Comparison of ENCODE assay signal across 22 cellular contexts in genomic region chr6:140824595-140824994, GRCh38.
"Had no signal": no experiment of that assay in that cellular context is flagged by ENCODE, and none has a peak within 500 bp of the region (broad histone marks: within the 10 kb centered on the region; RNA-seq: fewer than 3 reads in every experiment).

No MANE protein-coding gene starts in this region.

- DNase-seq: cerebellar nuclear complex; dorsolateral prefrontal cortex; effector CD4-positive, alpha-beta T cell; kidney; mesenchymal stem cell; mucosa of descending colon; naive B cell; stimulated activated CD4-positive, alpha-beta T cell treated with anti-CD3 and anti-CD28 coated beads, Interleukin-2, amount 100 ng/mL, for 24 hours; stimulated activated CD4-positive, alpha-beta T cell treated with anti-CD3 and anti-CD28 coated beads, Interleukin-4, amount 100 ng/mL, for 4 hours; stimulated activated naive CD8-positive, alpha-beta T cell treated with anti-CD3 and anti-CD28 coated beads, Interleukin-15, Interleukin-2, amounts not matched to agents 100 U/mL and 50 U/mL, for 24 hours; substantia nigra; testis; tibial artery had no signal

- H3K4me3 ChIP-seq: dorsolateral prefrontal cortex, mucosa of descending colon, prostate gland, right atrium auricular region, testis, tibial artery had no signal

- H3K4me3 Mint-ChIP-seq: mesothelial cell of epicardium; naive B cell; natural killer cell treated with Interleukin-12 subunit alpha and Interleukin-12 subunit beta and Interleukin-15 and Interleukin-18, amount 100 ng/mL, for 72 hours; neural crest cell; stimulated activated memory B cell treated with anti-CD40 and anti-IgM and Interleukin-4, amounts not matched to agents 10 μg/mL and 1 μg/mL and 100 μg/mL, for 72 hours; type B pancreatic cell had no signal

- H3K9me3 Mint-ChIP-seq: naive B cell; natural killer cell treated with Interleukin-12 subunit alpha and Interleukin-12 subunit beta and Interleukin-15 and Interleukin-18, amount 100 ng/mL, for 72 hours; stimulated activated memory B cell treated with anti-CD40 and anti-IgM and Interleukin-4, amounts not matched to agents 10 μg/mL and 1 μg/mL and 100 μg/mL, for 72 hours; type B pancreatic cell had no signal

- H3K27ac ChIP-seq: dorsolateral prefrontal cortex, neutrophil, prostate gland, right atrium auricular region, testis, tibial artery had no signal

- H3K4me1 ChIP-seq: prostate gland, right atrium auricular region, testis had no signal

- H3K9me3 ChIP-seq: mucosa of descending colon, neutrophil, prostate gland, right atrium auricular region, testis, tibial artery had no signal

- H3K27me3 ChIP-seq: dorsolateral prefrontal cortex, neutrophil, right atrium auricular region, testis, tibial artery had no signal

- H3K27ac Mint-ChIP-seq: mesothelial cell of epicardium; naive B cell; natural killer cell treated with Interleukin-12 subunit alpha and Interleukin-12 subunit beta and Interleukin-15 and Interleukin-18, amount 100 ng/mL, for 72 hours; stimulated activated memory B cell treated with anti-CD40 and anti-IgM and Interleukin-4, amounts not matched to agents 10 μg/mL and 1 μg/mL and 100 μg/mL, for 72 hours; type B pancreatic cell had no signal

- ATAC-seq: left lobe of liver; mucosa of descending colon; natural killer cell treated with Interleukin-12 subunit alpha and Interleukin-12 subunit beta and Interleukin-15 and Interleukin-18, amount 100 ng/mL, for 72 hours; stimulated activated memory B cell treated with anti-CD40 and anti-IgM and Interleukin-4, amounts not matched to agents 10 μg/mL and 1 μg/mL and 100 μg/mL, for 72 hours; stimulated activated naive CD8-positive, alpha-beta T cell treated with anti-CD3 and anti-CD28 coated beads, Interleukin-15, Interleukin-2, amounts not matched to agents 100 U/mL and 50 U/mL, for 24 hours had no signal

- H3K4me1 Mint-ChIP-seq: mesothelial cell of epicardium; naive B cell; stimulated activated memory B cell treated with anti-CD40 and anti-IgM and Interleukin-4, amounts not matched to agents 10 μg/mL and 1 μg/mL and 100 μg/mL, for 72 hours had no signal

- H3K27me3 Mint-ChIP-seq: naive B cell; natural killer cell treated with Interleukin-12 subunit alpha and Interleukin-12 subunit beta and Interleukin-15 and Interleukin-18, amount 100 ng/mL, for 72 hours; stimulated activated memory B cell treated with anti-CD40 and anti-IgM and Interleukin-4, amounts not matched to agents 10 μg/mL and 1 μg/mL and 100 μg/mL, for 72 hours; type B pancreatic cell had no signal

- H3K36me3 ChIP-seq: neutrophil, prostate gland, right atrium auricular region, tibial artery had no signal

- H3K36me3 Mint-ChIP-seq: mesothelial cell of epicardium; naive B cell; natural killer cell treated with Interleukin-12 subunit alpha and Interleukin-12 subunit beta and Interleukin-15 and Interleukin-18, amount 100 ng/mL, for 72 hours; stimulated activated memory B cell treated with anti-CD40 and anti-IgM and Interleukin-4, amounts not matched to agents 10 μg/mL and 1 μg/mL and 100 μg/mL, for 72 hours; type B pancreatic cell had no signal
